Comparison of ENCODE assay signal across 13 cellular contexts in the genomic region with DNA sequence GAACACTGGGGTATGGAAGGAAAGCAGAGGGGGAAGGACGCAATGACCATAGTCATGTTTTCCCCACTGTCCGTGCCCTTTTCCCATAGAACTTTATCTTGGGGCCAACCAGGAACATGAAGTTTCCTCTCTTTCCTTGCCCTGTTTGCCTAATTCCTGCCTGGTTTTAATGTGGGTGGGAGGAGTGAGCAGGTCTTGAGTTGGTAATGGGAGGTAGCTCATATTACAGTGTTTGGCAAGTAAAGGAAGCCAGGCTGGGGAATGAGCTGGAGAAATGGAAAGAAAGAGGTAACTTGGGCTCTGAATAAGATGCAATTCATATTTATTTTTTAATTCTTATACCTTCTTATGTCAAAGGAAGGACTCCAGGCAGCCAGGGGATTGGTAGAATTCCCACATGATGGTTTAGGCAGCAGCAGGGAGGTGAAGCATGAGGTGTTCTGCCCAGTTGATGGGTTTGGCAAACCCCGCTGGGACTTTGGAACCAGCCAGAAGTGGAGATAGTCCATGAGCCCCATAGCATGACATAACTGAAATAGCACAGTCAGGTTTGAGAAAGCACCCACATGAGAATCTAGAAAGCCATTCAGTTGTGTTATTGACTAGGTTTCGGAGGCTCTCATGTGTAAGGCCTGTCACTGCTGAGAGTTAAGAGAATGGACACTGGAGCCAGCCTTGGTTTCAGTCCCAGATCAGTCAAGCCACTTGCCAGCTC.
DNase-seq lines count a peak whose midpoint lies in the region; ATAC-seq, FAIRE-seq and TF ChIP-seq lines count a peak whose summit lies in the region.
"Had no signal": no experiment of that assay in that cellular context is flagged by ENCODE, and none has a peak within 500 bp of the region (broad histone marks: within the 10 kb centered on the region; RNA-seq: fewer than 3 reads in every experiment).

No MANE protein-coding gene starts in this region.

- DNase-seq in GM12892 (ENCODE audit: insufficient read length) (peak; percentile 33), HuH-7 (ENCODE audit: low spot score) (peak; percentile 46), Kasumi-1 (lab: John Stamatoyannopoulos, UW) (no peak), NCI-H524 (lab: John Stamatoyannopoulos, UW) (no peak)
- DNase-seq in activated CD4-positive, CD25-positive, alpha-beta regulatory T cell (lab: John Stamatoyannopoulos, UW), result no peak
- DNase-seq in activated CD8-positive, alpha-beta T cell treated with anti-CD3 and anti-CD28 coated beads, Interleukin-2, amount 10 ng/mL, durations not matched to agents 7 days and 5 days, result no peak
- DNase-seq: activated CD4-positive, alpha-beta T cell treated with anti-CD3 and anti-CD28 coated beads for 36 hours; heart right ventricle; MG63; NCI-H446 treated with DMSO at 0.1 percent for 48 hours had no signal

- H3K36me3 Mint-ChIP-seq in activated CD8-positive, alpha-beta T cell treated with anti-CD3 and anti-CD28 coated beads, Interleukin-2, amount 10 ng/mL, durations not matched to agents 7 days and 5 days (ENCODE audit: low read depth), result peaks cover 39% of the 10 kb centered on the region

- no peaks in the 10 kb centered on the region for H3K27me3 Mint-ChIP-seq in activated CD8-positive, alpha-beta T cell treated with anti-CD3 and anti-CD28 coated beads, Interleukin-2, amount 10 ng/mL, durations not matched to agents 7 days and 5 days (ENCODE audit: low read depth)
- H3K27me3 Mint-ChIP-seq: activated CD4-positive, alpha-beta T cell treated with anti-CD3 and anti-CD28 coated beads for 36 hours; activated naive CD4-positive, alpha-beta T cell treated with anti-CD3 and anti-CD28 coated beads, Interleukin-2, amount 50 U/mL, for 24 hours had no signal

- POLR2A ChIA-PET in activated CD8-positive, alpha-beta T cell treated with anti-CD3 and anti-CD28 coated beads, Interleukin-2, amount 10 ng/mL, durations not matched to agents 7 days and 5 days (lab: Charles Lee), result no interaction called here

- CTCF ChIA-PET in activated CD8-positive, alpha-beta T cell treated with anti-CD3 and anti-CD28 coated beads, Interleukin-2, amount 10 ng/mL, durations not matched to agents 7 days and 5 days (lab: Charles Lee), result interaction anchor here (1.1 to 2.9 kb wide), 2 partner anchors 14 to 89 kb away, joined by 3 to 22 read pairs; no protein-coding TSS in a partner anchor

- no peak for TF ChIP-seq POLR2A in GM12892 (IDR thresholded peaks at IDR 0.05; ENCODE audit: low read depth, low read length)

- no peak overlapping the region for H3K27ac Mint-ChIP-seq in activated CD8-positive, alpha-beta T cell treated with anti-CD3 and anti-CD28 coated beads, Interleukin-2, amount 10 ng/mL, durations not matched to agents 7 days and 5 days
- H3K27ac Mint-ChIP-seq: activated CD4-positive, alpha-beta T cell treated with anti-CD3 and anti-CD28 coated beads for 36 hours; activated naive CD4-positive, alpha-beta T cell treated with anti-CD3 and anti-CD28 coated beads, Interleukin-2, amount 50 U/mL, for 24 hours had no signal

- FAIRE-seq in GM12892 (lab: Jason Lieb, UNC), result peak; percentile 87

- ATAC-seq in GM19397 (IDR thresholded peaks at IDR 0.05; ENCODE audit: unreplicated experiment) (peak; percentile 68), HG02798 (IDR thresholded peaks at IDR 0.05; ENCODE audit: poor library complexity, unreplicated experiment) (peak; percentile 92)
- no peak for ATAC-seq in activated CD8-positive, alpha-beta T cell treated with anti-CD3 and anti-CD28 coated beads, Interleukin-2, amount 10 ng/mL, durations not matched to agents 7 days and 5 days
- ATAC-seq: activated CD4-positive, alpha-beta T cell treated with anti-CD3 and anti-CD28 coated beads for 36 hours had no signal

- peaks cover 5% of the 10 kb centered on the region for H3K4me1 Mint-ChIP-seq in activated CD8-positive, alpha-beta T cell treated with anti-CD3 and anti-CD28 coated beads, Interleukin-2, amount 10 ng/mL, durations not matched to agents 7 days and 5 days (ENCODE audit: low read depth)
- H3K4me1 Mint-ChIP-seq: activated CD4-positive, alpha-beta T cell treated with anti-CD3 and anti-CD28 coated beads for 36 hours; activated naive CD4-positive, alpha-beta T cell treated with anti-CD3 and anti-CD28 coated beads, Interleukin-2, amount 50 U/mL, for 24 hours had no signal

- H3K9me3 Mint-ChIP-seq in activated CD8-positive, alpha-beta T cell treated with anti-CD3 and anti-CD28 coated beads, Interleukin-2, amount 10 ng/mL, durations not matched to agents 7 days and 5 days (ENCODE audit: insufficient read depth), result no peaks in the 10 kb centered on the region
- H3K9me3 Mint-ChIP-seq: activated naive CD4-positive, alpha-beta T cell treated with anti-CD3 and anti-CD28 coated beads, Interleukin-2, amount 50 U/mL, for 24 hours had no signal

- H3K4me3 Mint-ChIP-seq in activated CD8-positive, alpha-beta T cell treated with anti-CD3 and anti-CD28 coated beads, Interleukin-2, amount 10 ng/mL, durations not matched to agents 7 days and 5 days, result no peak overlapping the region
- H3K4me3 Mint-ChIP-seq: activated CD4-positive, alpha-beta T cell treated with anti-CD3 and anti-CD28 coated beads for 36 hours; activated naive CD4-positive, alpha-beta T cell treated with anti-CD3 and anti-CD28 coated beads, Interleukin-2, amount 50 U/mL, for 24 hours had no signal

Comparison
In these comparisons a context has a peak if more than half of its experiments do, and no peak if none do; other contexts are left out.
1. DNase-seq: peak in GM12892 (single experiment) and HuH-7 (single experiment); none in Kasumi-1 (0 of 2), activated CD4-positive, CD25-positive, alpha-beta regulatory T cell (0 of 4), activated CD8-positive, alpha-beta T cell treated with anti-CD3 and anti-CD28 coated beads, Interleukin-2, amount 10 ng/mL, durations not matched to agents 7 days and 5 days (single experiment) and NCI-H524 (0 of 2).